8 cellular contexts compared by ENCODE assay signal in genomic region chr4:8393593-8394038, GRCh38. TPM values are rescaled to one million over a fixed set of nuclear protein-coding genes. Genes with fewer than 3 reads are reported as not detected.
DNase-seq lines count a peak whose midpoint lies in the region; ATAC-seq and TF ChIP-seq lines count a peak whose summit lies in the region.

No MANE protein-coding gene starts in this region.

- H3K27me3 Mint-ChIP-seq in neural crest cell (ENCODE audit: low read depth): peaks cover 4% of the 10 kb centered on the region

- peaks cover 3% of the 10 kb centered on the region for H3K36me3 Mint-ChIP-seq in neural crest cell (ENCODE audit: low read depth)

- H3K4me2 ChIP-seq in PC-9: peak overlapping the region; percentile 36; the same call in 1 of the 2 replicates

- H3K9me2 ChIP-seq in PC-9 (ENCODE audit: insufficient read depth): no peaks in the 10 kb centered on the region

- no peak overlapping the region for H2AFZ ChIP-seq in PC-9

- in situ Hi-C loops in ACHN (cut with HindIII; ENCODE audit: low pct_ligation_motif_present, low pct_unique_long_range_greater_than_20kb, low sequenced_read_pairs): no loop called here

- H3K4me1 ChIP-seq in PC-9 (replicated peaks; ENCODE audit: insufficient read depth): peaks cover 32% of the 10 kb centered on the region

- H3K4me3 Mint-ChIP-seq in neural crest cell: peak overlapping the region; percentile 70

- H3K27ac Mint-ChIP-seq in neural crest cell (ENCODE audit: unreplicated experiment): peak overlapping the region; percentile 78

- peak; percentile 89 for DNase-seq in ACHN
- peak; percentile 65 to 90 for DNase-seq in PC-9
- DNase-seq in fibroblast of gingiva (ENCODE audit: low read depth): peak; percentile 96
- peak; percentile 26 for DNase-seq in neural crest cell (ENCODE audit: low read depth, low spot score)
- DNase-seq in stimulated activated CD4-positive, alpha-beta T cell treated with anti-CD3 and anti-CD28 coated beads, Interleukin-4, amount 100 ng/mL, for 24 hours: no peak
- no peak for DNase-seq in SHP77 (lab: John Stamatoyannopoulos, UW)

- BruUV-seq in PC-9 (replicated peaks; lab: Mats Ljungman, UMichigan): no TSS peak

- POLR2A ChIA-PET in PC-9 (lab: Charles Lee; ENCODE audit: unreplicated experiment): no interaction called here

- CTCF ChIA-PET in PC-9 (lab: Charles Lee): interaction anchor here (0.6 kb wide), 1 partner anchor 123 kb away, joined by 3 read pairs; no protein-coding TSS in a partner anchor

- no peaks in the 10 kb centered on the region for H3K27me3 ChIP-seq in PC-9 (ENCODE audit: insufficient read depth, low read depth)

- no peaks in the 10 kb centered on the region for H3K36me3 ChIP-seq in PC-9 (ENCODE audit: low read depth)

- H4K20me1 ChIP-seq in PC-9 (ENCODE audit: insufficient read depth): no peaks in the 10 kb centered on the region

- no peaks in the 10 kb centered on the region for H3K9me3 ChIP-seq in PC-9 (ENCODE audit: insufficient read depth, low read depth)

- H3F3A ChIP-seq in PC-9 (ENCODE audit: insufficient read depth, low read depth): peaks cover 12% of the 10 kb centered on the region; the same call in 1 of the 2 replicates

- H3K4me3 ChIP-seq in PC-9: no peak overlapping the region

- intact Hi-C loops in PC-9 (cut with micrococcal nuclease; ENCODE audit: unreplicated experiment): loop anchor here (2.0 kb wide), 1 partner anchor 77 kb away; no protein-coding TSS in a partner anchor

- no peak for ATAC-seq in GM18517 (IDR thresholded peaks at IDR 0.05; ENCODE audit: unreplicated experiment)
- ATAC-seq in HG03196 (IDR thresholded peaks at IDR 0.05; ENCODE audit: unreplicated experiment): no peak

- no peak for TF ChIP-seq CTCF in PC-9 (conservative IDR thresholded peaks at IDR 0.05)
- TF ChIP-seq CTCF in neural crest cell (conservative IDR thresholded peaks at IDR 0.05): no peak

- H3K27ac ChIP-seq in PC-9: 0 out of 2 replicates have a peak overlapping the region, but pooled peaks have one; percentile 23

- H3K79me2 ChIP-seq in PC-9 (ENCODE audit: low read depth): no peaks in the 10 kb centered on the region

- no peaks in the 10 kb centered on the region for H3K9me3 Mint-ChIP-seq in neural crest cell

- H3K4me1 Mint-ChIP-seq in neural crest cell: peaks cover 47% of the 10 kb centered on the region

RNA-seq across cellular contexts. Expression of gene ACOX3, which starts 46.9 kb away (rescaled TPM):
- total RNA-seq in PC-9 (2021) (21.0 and 26.1 TPM in 2 replicates), neural crest cell (16.6 and 24.6 TPM in 2 replicates)

RNA-seq across cellular contexts. Expression of gene TRMT44, which starts 47.0 kb away (rescaled TPM):
- total RNA-seq in PC-9 (2021) (17.4 and 17.9 TPM in 2 replicates), neural crest cell (20.1 and 24.7 TPM in 2 replicates)

Comparison
In these comparisons a context has a peak if more than half of its experiments do, and no peak if none do; other contexts are left out.
1. DNase-seq: peak in ACHN (single experiment), PC-9 (2 of 2), fibroblast of gingiva (single experiment) and neural crest cell (single experiment); none in stimulated activated CD4-positive, alpha-beta T cell treated with anti-CD3 and anti-CD28 coated beads, Interleukin-4, amount 100 ng/mL, for 24 hours (single experiment) and SHP77 (0 of 2).